ENCODE assay signal across 18 cellular contexts in genomic region chr1:175267716-175268416, GRCh38.
DNase-seq lines count a peak whose midpoint lies in the region; ATAC-seq and TF ChIP-seq lines count a peak whose summit lies in the region.
"Had no signal": no experiment of that assay in that cellular context is flagged by ENCODE, and none has a peak within 500 bp of the region (broad histone marks: within the 10 kb centered on the region; RNA-seq: fewer than 3 reads in every experiment).

No MANE protein-coding gene starts in this region.

- intact Hi-C loops in Right ventricle myocardium inferior (cut with DNase I): loop anchor here (5.0 kb wide), 1 partner anchor 66 kb away; no protein-coding TSS in a partner anchor
- intact Hi-C loops in cardiac septum (cut with DNase I): loop anchor here (1.0 kb wide), 1 partner anchor 68 kb away; no protein-coding TSS in a partner anchor
- intact Hi-C loops in right cardiac atrium (cut with DNase I): no loop called here
- intact Hi-C loops in aorta (cut with DNase I): no loop called here

- H3K36me3 ChIP-seq in aorta (ENCODE audit: control insufficient read depth in 1 of 2, insufficient read depth in 2 of 2, low read length in 1 of 2): no peaks in the 10 kb centered on the region

- no peaks in the 10 kb centered on the region for H3K27me3 ChIP-seq in right cardiac atrium (ENCODE audit: control insufficient read depth, insufficient read depth)
- H3K27me3 ChIP-seq in aorta (ENCODE audit: control insufficient read depth in 1 of 2, insufficient read depth in 2 of 2, low read length in 1 of 2): no peaks in the 10 kb centered on the region

- no peaks in the 10 kb centered on the region for H3K9me3 ChIP-seq in right cardiac atrium (ENCODE audit: control insufficient read depth, low read length)
- H3K9me3 ChIP-seq in aorta (ENCODE audit: control insufficient read depth, low read length): no peaks in the 10 kb centered on the region

- H3K4me1 ChIP-seq in right cardiac atrium (ENCODE audit: control insufficient read depth, insufficient read depth, low read length) (peaks cover 2% of the 10 kb centered on the region), aorta (ENCODE audit: control insufficient read depth in 1 of 2, insufficient read depth in 2 of 2, low read length in 2 of 2) (no peaks in the 10 kb centered on the region)

- TF ChIP-seq CTCF in omental fat pad (IDR thresholded peaks at IDR 0.05): no peak

- 22% methylated on average over 1 of the region's 1 CpG for WGBS in right cardiac atrium
- WGBS in aorta, 2 donors: 24 to 48% methylated on average over 1 of the region's 1 CpG

- peak; percentile 97 for ATAC-seq in Right ventricle myocardium inferior
- peak; percentile 90 to 91 for ATAC-seq in right cardiac atrium
- peak; percentile 69 for ATAC-seq in omental fat pad (ENCODE audit: low FRiP score)
- ATAC-seq in aorta (ENCODE audit: low FRiP score): peak; percentile 55
- ATAC-seq in SK-N-SH treated with all-trans-retinoic acid at 6 μM for 48 hours: no peak

- H3K4me3 ChIP-seq in right cardiac atrium (ENCODE audit: low read length) (no peak overlapping the region), aorta (ENCODE audit: low read length in 2 of 2) (no peak overlapping the region)

- DNase-seq in Right ventricle myocardium inferior (ENCODE audit: missing footprints) (peak; percentile 83), cardiac septum (ENCODE audit: low spot score) (no peak), right cardiac atrium (peak; percentile 54 to 79 (median 68)), omental fat pad (ENCODE audit: low spot score) (no peak), aorta (no peak), NCI-H2171 treated with DMSO at 0.1 percent for 48 hours (lab: John Stamatoyannopoulos, UW) (no peak), NCI-H2196 (lab: John Stamatoyannopoulos, UW; ENCODE audit: unreplicated experiment) (no peak)
- DNase-seq: 8988T; activated B cell treated with CpG ODN at 0.5 μM for 24 hours; activated CD8-positive, alpha-beta memory T cell treated with anti-CD3 and anti-CD28 coated beads, Interleukin-2, amount 50 U/mL, for 48 hours; CD8-positive, alpha-beta memory T cell; central memory CD4-positive, alpha-beta T cell; GF-D8; GOT3; NCI-H1105; NCI-H226; stimulated activated naive CD4-positive, alpha-beta T cell had no signal

- H3K27ac ChIP-seq in right cardiac atrium (ENCODE audit: low read length): peak overlapping the region; percentile 50
- no peak overlapping the region for H3K27ac ChIP-seq in aorta (ENCODE audit: low read depth in 1 of 2, low read length in 2 of 2)

TF ChIP-seq in SK-N-SH treated with all-trans-retinoic acid at 6 μM for 48 hours, 23 proteins besides CTCF, POLR2A, EP300 and RAD21:
- TF ChIP-seq RARB (CRISPR knock-in tag; IDR thresholded peaks at IDR 0.05): no peak
- no peak for TF ChIP-seq ESRRG (CRISPR knock-in tag; IDR thresholded peaks at IDR 0.05)
- no peak for TF ChIP-seq ZNF8 (CRISPR knock-in tag; IDR thresholded peaks at IDR 0.05)
- TF ChIP-seq CSRNP3 (CRISPR knock-in tag; IDR thresholded peaks at IDR 0.05): no peak
- TF ChIP-seq ZFP3 (CRISPR knock-in tag; IDR thresholded peaks at IDR 0.05): no peak
- TF ChIP-seq SNAI2 (CRISPR knock-in tag; IDR thresholded peaks at IDR 0.05): no peak
- no peak for TF ChIP-seq PPARA (CRISPR knock-in tag; IDR thresholded peaks at IDR 0.05; ENCODE audit: borderline replicate concordance)
- TF ChIP-seq ZFP30 (CRISPR knock-in tag; IDR thresholded peaks at IDR 0.05): no peak
- TF ChIP-seq, protein P1, sequence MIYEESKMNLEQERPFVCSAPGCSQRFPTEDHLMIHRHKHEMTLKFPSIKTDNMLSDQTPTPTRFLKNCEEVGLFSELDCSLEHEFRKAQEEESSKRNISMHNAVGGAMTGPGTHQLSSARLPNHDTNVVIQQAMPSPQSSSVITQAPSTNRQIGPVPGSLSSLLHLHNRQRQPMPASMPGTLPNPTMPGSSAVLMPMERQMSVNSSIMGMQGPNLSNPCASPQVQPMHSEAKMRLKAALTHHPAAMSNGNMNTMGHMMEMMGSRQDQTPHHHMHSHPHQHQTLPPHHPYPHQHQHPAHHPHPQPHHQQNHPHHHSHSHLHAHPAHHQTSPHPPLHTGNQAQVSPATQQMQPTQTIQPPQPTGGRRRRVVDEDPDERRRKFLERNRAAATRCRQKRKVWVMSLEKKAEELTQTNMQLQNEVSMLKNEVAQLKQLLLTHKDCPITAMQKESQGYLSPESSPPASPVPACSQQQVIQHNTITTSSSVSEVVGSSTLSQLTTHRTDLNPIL (CRISPR knock-in tag; IDR thresholded peaks at IDR 0.05; ENCODE audit: low read depth): no peak
- TF ChIP-seq ZNF70 (CRISPR knock-in tag; IDR thresholded peaks at IDR 0.05): no peak
- no peak for TF ChIP-seq PATZ1 (CRISPR knock-in tag; IDR thresholded peaks at IDR 0.05; ENCODE audit: borderline replicate concordance)
- no peak for TF ChIP-seq ARNTL (CRISPR knock-in tag; IDR thresholded peaks at IDR 0.05; ENCODE audit: borderline replicate concordance, low read depth)
- TF ChIP-seq GLIS3 (CRISPR knock-in tag; IDR thresholded peaks at IDR 0.05): no peak
- no peak for TF ChIP-seq OSR1 (CRISPR knock-in tag; IDR thresholded peaks at IDR 0.05)
- TF ChIP-seq ISL1 (CRISPR knock-in tag; IDR thresholded peaks at IDR 0.05): no peak
- TF ChIP-seq TOX (CRISPR knock-in tag; IDR thresholded peaks at IDR 0.05; ENCODE audit: borderline replicate concordance): no peak
TF ChIP-seq in SK-N-SH treated with all-trans-retinoic acid at 6 μM for 48 hours: peak in this region for 0.

Comparison
In these comparisons a context has a peak if more than half of its experiments do, and no peak if none do; other contexts are left out.
1. DNase-seq: peak in Right ventricle myocardium inferior (single experiment) and right cardiac atrium (3 of 3); none in cardiac septum (single experiment), omental fat pad (single experiment), aorta (0 of 2), NCI-H2171 treated with DMSO at 0.1 percent for 48 hours (single experiment) and NCI-H2196 (single experiment).
2. intact Hi-C loops: an anchor here in Right ventricle myocardium inferior (5.0 kb wide) and cardiac septum (1.0 kb wide); none called in right cardiac atrium and aorta.